Comparison of ENCODE assay signal across 8 cellular contexts in the genomic region with DNA sequence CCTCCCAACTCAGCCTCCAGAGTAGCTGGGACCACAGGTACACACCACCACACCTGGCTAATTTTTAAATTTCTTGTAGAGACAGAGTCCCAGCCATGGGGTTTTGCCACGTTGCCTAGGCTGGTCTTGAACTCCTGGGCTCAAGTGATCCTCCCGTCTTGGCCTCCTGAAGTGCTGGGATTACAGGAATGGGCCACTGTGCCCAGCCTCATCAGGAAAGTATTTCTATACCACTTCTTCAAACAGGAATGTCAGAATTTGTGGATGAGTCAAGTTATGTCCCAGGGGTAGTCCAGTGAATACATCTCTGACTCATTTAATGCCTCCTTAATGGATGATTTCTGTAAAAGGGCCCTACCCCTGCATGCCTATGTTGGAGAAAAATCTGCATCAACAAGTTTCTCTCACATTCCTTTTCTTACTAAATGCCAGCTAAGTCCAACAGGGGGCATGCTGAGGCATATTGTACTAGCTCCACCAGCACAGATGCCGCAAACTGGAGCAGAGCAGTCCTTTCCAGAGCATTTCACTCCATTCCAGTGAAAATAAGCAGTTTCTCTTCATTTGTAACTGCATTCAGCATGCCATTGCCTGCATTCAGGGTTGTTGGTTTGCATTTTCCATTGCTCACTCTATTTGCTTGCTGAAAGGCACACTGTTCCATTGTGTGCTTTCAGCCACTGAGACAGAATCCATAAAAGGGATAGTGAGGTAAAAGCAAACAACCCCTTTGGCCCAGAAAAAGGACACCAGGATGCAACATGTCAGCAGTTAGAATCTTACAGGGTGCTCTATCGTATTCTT. TPM values are rescaled to one million over a fixed set of nuclear protein-coding genes. Genes with fewer than 3 reads are reported as not detected.
DNase-seq lines count a peak whose midpoint lies in the region; ATAC-seq, FAIRE-seq and TF ChIP-seq lines count a peak whose summit lies in the region.

No MANE protein-coding gene starts in this region.

- peak in 5 of 7 experiments; percentile 16 to 64 (median 47) for DNase-seq in CD8-positive, alpha-beta T cell
- DNase-seq in GM23248 (peak; percentile 97), astrocyte of the spinal cord (ENCODE audit: low read depth, low spot score) (peak; percentile 97), hypothalamus (lab: John Stamatoyannopoulos, UW) (peak in 30 of 51 donors; percentile 4 to 70 (median 36)), sciatic nerve (ENCODE audit: low spot score) (peak; percentile 69), frontal cortex (ENCODE audit: low spot score in 2 of 2) (no peak)

- H3K9me3 Mint-ChIP-seq in CD8-positive, alpha-beta T cell, result no peaks in the 10 kb centered on the region

- no peak overlapping the region for H3K4me3 ChIP-seq in CD8-positive, alpha-beta T cell (ENCODE audit: low read depth, low read length)
- H3K4me3 ChIP-seq in GM23248 (no peak overlapping the region), OCI-LY3 (ENCODE audit: low read length) (no peak overlapping the region), astrocyte of the spinal cord (ENCODE audit: low read depth, low read length) (no peak overlapping the region)

- H3K9ac ChIP-seq in GM23248 (peak overlapping the region; percentile 69), OCI-LY3 (ENCODE audit: low read length) (no peak overlapping the region)

- H3K27ac Mint-ChIP-seq in CD8-positive, alpha-beta T cell, result no peak overlapping the region

- ATAC-seq in CD8-positive, alpha-beta T cell, result peak; percentile 71
- ATAC-seq in sciatic nerve (peak; percentile 74), HG02870 (IDR thresholded peaks at IDR 0.05; ENCODE audit: unreplicated experiment) (no peak)

- H3K36me3 ChIP-seq in CD8-positive, alpha-beta T cell (ENCODE audit: insufficient read depth, low read length), result no peaks in the 10 kb centered on the region
- H3K36me3 ChIP-seq in GM23248 (ENCODE audit: low read depth), result no peaks in the 10 kb centered on the region
- no peaks in the 10 kb centered on the region for H3K36me3 ChIP-seq in OCI-LY3 (replicated peaks; ENCODE audit: low read depth, low read length)

- no peaks in the 10 kb centered on the region for H3K9me2 ChIP-seq in GM23248 (ENCODE audit: insufficient read depth)

- H2AFZ ChIP-seq in GM23248, result 0 out of 2 replicates have a peak overlapping the region, but pooled peaks have one; percentile 28
- H2AFZ ChIP-seq in OCI-LY3 (ENCODE audit: low read depth, low read length), result no peak overlapping the region

- peaks cover 4% of the 10 kb centered on the region for H3K4me1 Mint-ChIP-seq in CD8-positive, alpha-beta T cell (ENCODE audit: low read depth)

- intact Hi-C loops in CD8-positive, alpha-beta T cell (cut with DNase I, micrococcal nuclease), result loop anchor here (1.0 kb wide), 3 partner anchors 28 to 99 kb away; no protein-coding TSS in a partner anchor
- intact Hi-C loops in sciatic nerve (cut with DNase I), result no loop called here

- H3K27me3 ChIP-seq in CD8-positive, alpha-beta T cell (ENCODE audit: insufficient read depth, low read length), result peaks cover 3% of the 10 kb centered on the region
- no peaks in the 10 kb centered on the region for H3K27me3 ChIP-seq in GM23248 (replicated peaks; ENCODE audit: insufficient read depth)
- H3K27me3 ChIP-seq in OCI-LY3 (ENCODE audit: low read depth, low read length), result peaks cover 8% of the 10 kb centered on the region; the same call in 1 of the 2 replicates

- no peak overlapping the region for H3K27ac ChIP-seq in CD8-positive, alpha-beta T cell (ENCODE audit: low read depth, low read length)
- H3K27ac ChIP-seq in GM23248 (peak overlapping the region; percentile 81), OCI-LY3 (ENCODE audit: low read length) (no peak overlapping the region)

- peak; percentile 78 for TF ChIP-seq CTCF in CD8-positive, alpha-beta T cell (IDR thresholded peaks at IDR 0.05)
- peak; percentile 79 for TF ChIP-seq CTCF in OCI-LY3 (IDR thresholded peaks at IDR 0.05; ENCODE audit: low read depth, low read length)
- peak; percentile 81 for TF ChIP-seq CTCF in astrocyte of the spinal cord (IDR thresholded peaks at IDR 0.05; ENCODE audit: low read depth, low read length)

- CTCF ChIA-PET in CD8-positive, alpha-beta T cell (lab: Charles Lee), result interaction anchor here (0.6 to 17.2 kb wide), 11 partner anchors 8 to 150 kb away, joined by 3 to 267 read pairs (median 3); no protein-coding TSS in a partner anchor

- H3K4me1 ChIP-seq in CD8-positive, alpha-beta T cell (ENCODE audit: insufficient read depth, low read length), result peaks cover 1% of the 10 kb centered on the region
- H3K4me1 ChIP-seq in GM23248 (ENCODE audit: insufficient read depth) (peaks cover 32% of the 10 kb centered on the region), OCI-LY3 (ENCODE audit: low read length) (peaks cover 20% of the 10 kb centered on the region)

- POLR2A ChIA-PET in CD8-positive, alpha-beta T cell (lab: Charles Lee), result interaction anchor here (0.6 to 0.7 kb wide), 2 partner anchors 68 to 86 kb away, joined by 3 read pairs; no protein-coding TSS in a partner anchor

- peak overlapping the region; percentile 55 for H3K4me2 ChIP-seq in GM23248 (ENCODE audit: unreplicated experiment)
- peak overlapping the region; percentile 53 for H3K4me2 ChIP-seq in OCI-LY3 (ENCODE audit: low read length)

- peaks cover 35% of the 10 kb centered on the region for H3F3A ChIP-seq in GM23248 (ENCODE audit: insufficient read depth)

- in situ Hi-C loops in GM23248 (cut with MboI) (no loop called here), astrocyte of the spinal cord (cut with HindIII; ENCODE audit: low sequenced_read_pairs) (no loop called here)

- peaks cover 24% of the 10 kb centered on the region for H3K79me2 ChIP-seq in GM23248 (ENCODE audit: insufficient read depth)
- no peaks in the 10 kb centered on the region for H3K79me2 ChIP-seq in OCI-LY3 (ENCODE audit: low read length)

- no peaks in the 10 kb centered on the region for H3K36me3 Mint-ChIP-seq in CD8-positive, alpha-beta T cell

- H4K20me1 ChIP-seq in GM23248 (ENCODE audit: insufficient read depth) (no peaks in the 10 kb centered on the region), OCI-LY3 (ENCODE audit: insufficient read depth, low read length) (no peaks in the 10 kb centered on the region)

- 1 to 4% methylated on average over 4 of the region's 4 CpGs for WGBS in GM23248 (ENCODE audit: low coverage in 1 of 2, low lambda C conversion rate in 2 of 2, missing lambda C conversion rate in 2 of 2), 2 experiments

- FAIRE-seq in frontal cortex (lab: Jason Lieb, UNC), result no peak

- peaks cover 14% of the 10 kb centered on the region for H3K27me3 Mint-ChIP-seq in CD8-positive, alpha-beta T cell (ENCODE audit: low read depth)

- no peaks in the 10 kb centered on the region for H3K9me3 ChIP-seq in CD8-positive, alpha-beta T cell (ENCODE audit: low read length)
- H3K9me3 ChIP-seq in GM23248 (ENCODE audit: low read depth), result no peaks in the 10 kb centered on the region
- no peaks in the 10 kb centered on the region for H3K9me3 ChIP-seq in OCI-LY3 (ENCODE audit: insufficient read depth, low read length)

- H3K4me3 Mint-ChIP-seq in CD8-positive, alpha-beta T cell, result no peak overlapping the region

RNA-seq across cellular contexts. Expression of a gene that starts 5.3 kb away (rescaled TPM):
- not detected for total RNA-seq in CD8-positive, alpha-beta T cell
- 1,074 and 1,102 TPM in 2 replicates for total RNA-seq in GM23248 (2014; rRNA removed; shearing (Covaris generic))
- polyA plus RNA-seq in GM23248 (2016; fragmentation: Nextera tagmentation; extraction: Ambion mirVana), result 666 and 686 TPM in 2 replicates
- total RNA-seq in sciatic nerve (608 TPM), frontal cortex (8.2 TPM)

RNA-seq across cellular contexts. Expression of a gene that starts 30.3 kb away (rescaled TPM):
- total RNA-seq in CD8-positive, alpha-beta T cell, result 1 to 10 TPM; 8.3 to 9.0 TPM
- total RNA-seq in GM23248 (2014; rRNA removed; shearing (Covaris generic)), result 15.3 and 16.3 TPM in 2 replicates
- 21.6 and 26.0 TPM in 2 replicates for polyA plus RNA-seq in GM23248 (2016; fragmentation: Nextera tagmentation; extraction: Ambion mirVana)
- 115 TPM for total RNA-seq in sciatic nerve
- 207 TPM for total RNA-seq in frontal cortex

RNA-seq across cellular contexts. Expression of a gene that starts 40.1 kb away (rescaled TPM):
- total RNA-seq in CD8-positive, alpha-beta T cell, result 100 to 1,000 TPM; 338 to 343 TPM
- 79.4 and 84.1 TPM in 2 replicates for total RNA-seq in GM23248 (2014; rRNA removed; shearing (Covaris generic))
- 112 and 115 TPM in 2 replicates for polyA plus RNA-seq in GM23248 (2016; fragmentation: Nextera tagmentation; extraction: Ambion mirVana)
- total RNA-seq in sciatic nerve, result 284 TPM
- 26.5 TPM for total RNA-seq in frontal cortex

Comparison
In these comparisons a context has a peak if more than half of its experiments do, and no peak if none do; other contexts are left out.
1. DNase-seq: peak in CD8-positive, alpha-beta T cell (5 of 7), GM23248 (single experiment), astrocyte of the spinal cord (single experiment), hypothalamus (30 of 51) and sciatic nerve (single experiment); none in frontal cortex (0 of 2).
2. RNA of a gene that starts 5.3 kb away (total RNA-seq): 1,074 to 1,102 TPM in GM23248 and 608 TPM in sciatic nerve (single experiment); 8.2 TPM in frontal cortex (single experiment) and not detected in CD8-positive, alpha-beta T cell; every median in the first group is over 10 times any median in the second.
3. Peak in every context shown above with its lines, with median percentiles within 50 percentile points of each other: CTCF ChIP-seq.